In the genomic region with DNA sequence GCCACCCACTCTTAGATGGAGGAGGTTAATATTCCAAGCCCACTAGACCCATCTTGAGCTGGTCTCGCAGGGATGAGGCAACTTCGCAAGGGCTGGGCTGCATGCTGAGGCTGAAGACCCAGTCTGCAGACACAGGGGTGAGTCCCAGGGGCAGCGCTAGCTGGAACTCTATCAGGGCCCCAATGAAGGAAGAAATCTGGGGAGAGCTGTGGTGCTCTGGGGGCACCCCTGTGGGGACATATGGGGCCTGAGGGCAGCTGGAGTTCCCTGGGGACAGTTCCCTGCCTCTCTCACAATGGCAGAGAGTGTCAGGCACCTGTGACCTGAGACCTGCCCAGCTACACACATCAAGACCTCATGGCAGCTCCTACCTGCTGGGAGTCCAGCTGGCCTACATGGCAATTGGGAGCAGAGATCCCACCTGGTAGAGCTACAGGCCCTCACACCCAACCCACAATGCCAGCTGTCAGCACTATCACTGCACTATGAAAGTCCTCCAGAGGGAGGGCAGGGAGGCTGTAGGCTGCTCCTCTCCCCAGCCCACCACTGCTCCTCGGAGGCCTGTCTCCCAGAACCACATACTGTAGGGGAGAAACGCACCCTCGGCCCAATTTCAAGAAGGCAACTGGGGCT, we compare ENCODE assay signal across 1 cellular context.
TF ChIP-seq lines count a peak whose summit lies in the region.

No MANE protein-coding gene starts in this region.

TF ChIP-seq in IMR-90, 13 proteins besides CTCF, POLR2A, EP300 and RAD21:
- no peak for TF ChIP-seq NFE2L2 (IDR thresholded peaks at IDR 0.05; ENCODE audit: low read depth, low read length)
- no peak for TF ChIP-seq CHD1 (IDR thresholded peaks at IDR 0.05; ENCODE audit: low read depth, low read length)
- no peak for TF ChIP-seq BHLHE40 (IDR thresholded peaks at IDR 0.05; ENCODE audit: low read depth, low read length)
- no peak for TF ChIP-seq MXI1 (IDR thresholded peaks at IDR 0.05; ENCODE audit: borderline replicate concordance, low read depth, low read length)
- TF ChIP-seq MAZ (IDR thresholded peaks at IDR 0.05; ENCODE audit: borderline replicate concordance, low read depth, low read length) = no peak
- no peak for TF ChIP-seq MAFK (IDR thresholded peaks at IDR 0.05; ENCODE audit: low read depth, low read length)
- no peak for TF ChIP-seq SMC3 (IDR thresholded peaks at IDR 0.05; ENCODE audit: low read depth, low read length)
- TF ChIP-seq FOS (IDR thresholded peaks at IDR 0.05; ENCODE audit: low read depth, low read length) = no peak
